2 cellular contexts compared by ENCODE assay signal in the genomic region with DNA sequence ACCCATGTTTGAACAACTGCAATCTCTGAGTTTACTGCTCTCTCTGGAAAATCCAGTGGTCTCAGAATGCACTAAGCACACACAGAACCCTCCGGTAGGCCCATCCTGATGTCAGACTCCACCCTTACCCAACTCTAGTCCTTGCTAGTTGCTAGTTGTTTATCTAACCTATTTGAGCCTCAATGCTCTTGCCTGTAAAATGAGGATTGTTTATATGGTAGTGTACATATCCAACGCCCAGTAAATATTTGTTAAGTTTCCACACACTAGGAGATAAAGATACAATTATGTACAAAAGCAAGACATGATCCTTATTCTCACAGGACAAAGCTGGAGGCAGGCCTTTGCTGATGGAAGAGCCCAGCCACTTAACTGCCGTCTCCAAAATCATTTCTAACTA.
A peak's percentile ranks its signal among the peaks of the same experiment; 100 is the strongest.
TF ChIP-seq lines count a peak whose summit lies in the region.

No MANE protein-coding gene starts in this region.

TF ChIP-seq in A549, 52 proteins besides CTCF, POLR2A, EP300 and RAD21:
- no peak for TF ChIP-seq ZNF302 (CRISPR knock-in tag; IDR thresholded peaks at IDR 0.05)
- TF ChIP-seq ZSCAN20 (CRISPR knock-in tag; IDR thresholded peaks at IDR 0.05): no peak
- TF ChIP-seq NPAS2 (CRISPR knock-in tag; IDR thresholded peaks at IDR 0.05; ENCODE audit: borderline replicate concordance): no peak
- TF ChIP-seq CEBPB (IDR thresholded peaks at IDR 0.05): 0 out of 4 replicates have a peak, but pooled peaks of 1 of the 2 experiments have one; percentile 14
- peak; percentile 42; the same call in 1 of the 2 replicates for TF ChIP-seq GATA3 (IDR thresholded peaks at IDR 0.05; ENCODE audit: borderline replicate concordance)
- no peak for TF ChIP-seq EHF (CRISPR knock-in tag; IDR thresholded peaks at IDR 0.05)
- TF ChIP-seq RNF2 (IDR thresholded peaks at IDR 0.05; ENCODE audit: borderline replicate concordance, low read depth): no peak

TF ChIP-seq in IMR-90, 13 proteins besides CTCF, POLR2A, EP300 and RAD21:
- no peak for TF ChIP-seq CHD1 (IDR thresholded peaks at IDR 0.05; ENCODE audit: low read depth, low read length)
- no peak for TF ChIP-seq RFX5 (IDR thresholded peaks at IDR 0.05; ENCODE audit: low read depth, low read length)
- TF ChIP-seq, protein P1, sequence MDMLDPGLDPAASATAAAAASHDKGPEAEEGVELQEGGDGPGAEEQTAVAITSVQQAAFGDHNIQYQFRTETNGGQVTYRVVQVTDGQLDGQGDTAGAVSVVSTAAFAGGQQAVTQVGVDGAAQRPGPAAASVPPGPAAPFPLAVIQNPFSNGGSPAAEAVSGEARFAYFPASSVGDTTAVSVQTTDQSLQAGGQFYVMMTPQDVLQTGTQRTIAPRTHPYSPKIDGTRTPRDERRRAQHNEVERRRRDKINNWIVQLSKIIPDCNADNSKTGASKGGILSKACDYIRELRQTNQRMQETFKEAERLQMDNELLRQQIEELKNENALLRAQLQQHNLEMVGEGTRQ (IDR thresholded peaks at IDR 0.05; ENCODE audit: low read depth, low read length): no peak
- TF ChIP-seq MAFK (IDR thresholded peaks at IDR 0.05; ENCODE audit: low read depth, low read length): no peak
- TF ChIP-seq SMC3 (IDR thresholded peaks at IDR 0.05; ENCODE audit: low read depth, low read length): no peak
- no peak for TF ChIP-seq MXI1 (IDR thresholded peaks at IDR 0.05; ENCODE audit: borderline replicate concordance, low read depth, low read length)
- no peak for TF ChIP-seq MAZ (IDR thresholded peaks at IDR 0.05; ENCODE audit: borderline replicate concordance, low read depth, low read length)
- no peak for TF ChIP-seq NFE2L2 (IDR thresholded peaks at IDR 0.05; ENCODE audit: low read depth, low read length)
- TF ChIP-seq CEBPB (IDR thresholded peaks at IDR 0.05; ENCODE audit: low read depth, low read length): no peak
- TF ChIP-seq, protein P2, sequence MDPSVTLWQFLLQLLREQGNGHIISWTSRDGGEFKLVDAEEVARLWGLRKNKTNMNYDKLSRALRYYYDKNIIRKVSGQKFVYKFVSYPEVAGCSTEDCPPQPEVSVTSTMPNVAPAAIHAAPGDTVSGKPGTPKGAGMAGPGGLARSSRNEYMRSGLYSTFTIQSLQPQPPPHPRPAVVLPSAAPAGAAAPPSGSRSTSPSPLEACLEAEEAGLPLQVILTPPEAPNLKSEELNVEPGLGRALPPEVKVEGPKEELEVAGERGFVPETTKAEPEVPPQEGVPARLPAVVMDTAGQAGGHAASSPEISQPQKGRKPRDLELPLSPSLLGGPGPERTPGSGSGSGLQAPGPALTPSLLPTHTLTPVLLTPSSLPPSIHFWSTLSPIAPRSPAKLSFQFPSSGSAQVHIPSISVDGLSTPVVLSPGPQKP (IDR thresholded peaks at IDR 0.05; ENCODE audit: borderline replicate concordance, low read depth, low read length): no peak
- TF ChIP-seq RCOR1 (IDR thresholded peaks at IDR 0.05; ENCODE audit: insufficient replicate concordance, low read length): no peak
- no peak for TF ChIP-seq BHLHE40 (IDR thresholded peaks at IDR 0.05; ENCODE audit: low read depth, low read length)
- no peak for TF ChIP-seq FOS (IDR thresholded peaks at IDR 0.05; ENCODE audit: low read depth, low read length)
